1 cellular context compared by ENCODE assay signal in genomic region chr2:181318504-181319280, GRCh38.
TF ChIP-seq lines count a peak whose summit lies in the region.

No MANE protein-coding gene starts in this region.

TF ChIP-seq in WTC11, 78 proteins besides CTCF, POLR2A, EP300 and RAD21 (continued from another document):
- no peak for TF ChIP-seq ZNF532 (CRISPR knock-in tag; IDR thresholded peaks at IDR 0.05; ENCODE audit: borderline replicate concordance)
- no peak for TF ChIP-seq E2F4 (CRISPR knock-in tag; IDR thresholded peaks at IDR 0.05; ENCODE audit: borderline replicate concordance, low read depth)
- no peak for TF ChIP-seq SMAD4 (CRISPR knock-in tag; IDR thresholded peaks at IDR 0.05)
